Comparison of ENCODE assay signal across 1 cellular context in genomic region chr2:150880986-150881385, GRCh38.
TF ChIP-seq lines count a peak whose summit lies in the region.

No MANE protein-coding gene starts in this region.

TF ChIP-seq in GM23338, 12 proteins besides CTCF, POLR2A, EP300 and RAD21 (continued from another document):
- TF ChIP-seq ZNF462 (CRISPR knock-in tag; IDR thresholded peaks at IDR 0.05) = no peak
- TF ChIP-seq CREB1 (CRISPR knock-in tag; IDR thresholded peaks at IDR 0.05; ENCODE audit: low read depth) = no peak
- no peak for TF ChIP-seq EZH2 (IDR thresholded peaks at IDR 0.05; ENCODE audit: low read depth, unreplicated experiment)
TF ChIP-seq in GM23338: peak in this region for 0.
